ENCODE assay signal across 33 cellular contexts in genomic region chr5:94967525-94967924, GRCh38.
DNase-seq lines count a peak whose midpoint lies in the region; ATAC-seq, FAIRE-seq and TF ChIP-seq lines count a peak whose summit lies in the region.
"Had no signal": no experiment of that assay in that cellular context is flagged by ENCODE, and none has a peak within 500 bp of the region (broad histone marks: within the 10 kb centered on the region; RNA-seq: fewer than 3 reads in every experiment).

No MANE protein-coding gene starts in this region.

- intact Hi-C loops in HepG2 (cut with micrococcal nuclease; ENCODE audit: unreplicated experiment), result loop anchor here (10.0 kb wide), 1 partner anchor 877 kb away; no protein-coding TSS in a partner anchor
- intact Hi-C loops in right lobe of liver (cut with DNase I), result no loop called here
- intact Hi-C loops in IMR-90 (cut with micrococcal nuclease), result loop anchor here (10.0 kb wide), 1 partner anchor 487 kb away; no protein-coding TSS in a partner anchor

- no peak overlapping the region for H2BK20ac ChIP-seq in IMR-90 (ENCODE audit: low read depth, low read length)

- H3K4me3 ChIP-seq in HepG2 (replicated peaks in 1 of 3; ENCODE audit: insufficient read depth in 1 of 3, low read depth in 2 of 3, low read length in 3 of 3) (no peak overlapping the region), right lobe of liver (no peak overlapping the region), IMR-90 (ENCODE audit: insufficient read depth, low read depth, low read length) (no peak overlapping the region), Karpas-422 (ENCODE audit: low read length) (no peak overlapping the region)
- H3K4me3 ChIP-seq: A549; BLaER1; BLaER1 treated with 17β-estradiol and CSF1 and Interleukin-3, amounts not matched to agents 10 nM and 100 nM had no signal

- TF ChIP-seq POLR2A in HepG2 (IDR thresholded peaks at IDR 0.05; ENCODE audit: insufficient read depth in 1 of 2, low read depth in 2 of 2, low read length in 2 of 2) (no peak), right lobe of liver (IDR thresholded peaks at IDR 0.05) (no peak), IMR-90 (IDR thresholded peaks at IDR 0.05; ENCODE audit: low read depth, low read length) (no peak)

- no peak overlapping the region for H2BK120ac ChIP-seq in IMR-90 (ENCODE audit: low read depth, low read length)

- TF ChIP-seq CTCF in HepG2 (CRISPR knock-in tag; IDR thresholded peaks at IDR 0.05) (no peak), right lobe of liver (IDR thresholded peaks at IDR 0.05) (no peak), IMR-90 (conservative IDR thresholded peaks at IDR 0.05; ENCODE audit: low read depth, low read length) (no peak)

- H3K4me2 ChIP-seq in HepG2 (ENCODE audit: low read depth, low read length) (no peak overlapping the region), IMR-90 (ENCODE audit: low read depth, low read length) (no peak overlapping the region), Karpas-422 (ENCODE audit: low read depth, low read length, poor library complexity, severe bottlenecking) (no peak overlapping the region)
- H3K4me2 ChIP-seq: A549; BLaER1; BLaER1 treated with 17β-estradiol and CSF1 and Interleukin-3, amounts not matched to agents 10 nM and 100 nM had no signal

- H4K20me1 ChIP-seq in HepG2 (ENCODE audit: insufficient read depth, low read length), result no peaks in the 10 kb centered on the region
- H4K20me1 ChIP-seq in IMR-90 (ENCODE audit: insufficient read depth, low read length), result no peaks in the 10 kb centered on the region
- no peaks in the 10 kb centered on the region for H4K20me1 ChIP-seq in Karpas-422 (ENCODE audit: insufficient read depth, low read depth, low read length)
- H4K20me1 ChIP-seq: BLaER1 had no signal

- no peak for ATAC-seq in HepG2
- no peak for ATAC-seq in right lobe of liver
- ATAC-seq in IMR-90 (ENCODE audit: low read depth), result no peak
- ATAC-seq in GM18909 (IDR thresholded peaks at IDR 0.05; ENCODE audit: poor library complexity, unreplicated experiment), result no peak
- ATAC-seq: A549; CD8-positive, alpha-beta T cell had no signal

- H2AFZ ChIP-seq in HepG2 (ENCODE audit: low read length) (no peak overlapping the region), IMR-90 (replicated peaks; ENCODE audit: low read length, poor library complexity) (no peak overlapping the region), Karpas-422 (ENCODE audit: low read length) (no peak overlapping the region)

- TF ChIP-seq RAD21 in HepG2 (CRISPR knock-in tag; IDR thresholded peaks at IDR 0.05), result no peak
- no peak for TF ChIP-seq RAD21 in IMR-90 (IDR thresholded peaks at IDR 0.05; ENCODE audit: low read length)

- H3K27ac ChIP-seq in HepG2 (ENCODE audit: extremely low read length, insufficient read depth, low read length), result no peak overlapping the region
- H3K27ac ChIP-seq in right lobe of liver, result no peak overlapping the region
- H3K27ac ChIP-seq in IMR-90 (ENCODE audit: insufficient read depth, low read length), result no peak overlapping the region
- no peak overlapping the region for H3K27ac ChIP-seq in Karpas-422 (ENCODE audit: low read length)
- H3K27ac ChIP-seq: 22Rv1; A549; BLaER1; BLaER1 treated with 17β-estradiol and CSF1 and Interleukin-3, amounts not matched to agents 10 nM and 100 nM; C4-2B had no signal

- no peaks in the 10 kb centered on the region for H3K79me1 ChIP-seq in IMR-90 (ENCODE audit: low read depth in 1 of 2, low read length in 2 of 2)

- no peaks in the 10 kb centered on the region for H3K9me3 ChIP-seq in HepG2 (ENCODE audit: low read length)
- H3K9me3 ChIP-seq in right lobe of liver, result no peaks in the 10 kb centered on the region
- no peaks in the 10 kb centered on the region for H3K9me3 ChIP-seq in IMR-90 (ENCODE audit: control insufficient read depth, insufficient read depth, low read length)
- H3K9me3 ChIP-seq in Karpas-422 (ENCODE audit: low read length), result no peaks in the 10 kb centered on the region
- H3K9me3 ChIP-seq: A549, BE2C, BLaER1, Caco-2 had no signal

- H2AK5ac ChIP-seq in IMR-90 (ENCODE audit: low read depth, low read length), result no peak overlapping the region

- H2BK15ac ChIP-seq in IMR-90 (ENCODE audit: low read depth, low read length), result no peak overlapping the region

- dilution Hi-C loops in IMR-90 (cut with HindIII; ENCODE audit: low sequenced_read_pairs, unreplicated experiment), result no loop called here

- no peak overlapping the region for H2AK9ac ChIP-seq in IMR-90 (replicated peaks; ENCODE audit: low read depth, low read length, poor library complexity)

- no peak overlapping the region for H3K56ac ChIP-seq in IMR-90 (ENCODE audit: extremely low read depth, insufficient read depth, low read length)

- 43% methylated on average over 6 of the region's 6 CpGs for WGBS in HepG2 (ENCODE audit: low lambda C conversion rate)
- WGBS in right lobe of liver (ENCODE audit: insufficient coverage, low coverage, low lambda C conversion rate, missing lambda C conversion rate), result 46% methylated on average over 6 of the region's 6 CpGs
- no CpG with 5 or more reads among the region's 6 CpGs for WGBS in IMR-90 (ENCODE audit: extremely low coverage in 2 of 2, insufficient read length in 1 of 2), 2 experiments

- H3K4ac ChIP-seq in IMR-90 (ENCODE audit: low read depth, low read length), result no peak overlapping the region

- H3K23ac ChIP-seq in IMR-90 (ENCODE audit: low read depth, low read length), result no peak overlapping the region

- H3K9ac ChIP-seq in HepG2 (ENCODE audit: insufficient read depth, low read depth, low read length) (no peak overlapping the region), IMR-90 (ENCODE audit: low read depth, low read length) (no peak overlapping the region), Karpas-422 (ENCODE audit: low read length) (no peak overlapping the region)
- H3K9ac ChIP-seq: BLaER1; BLaER1 treated with 17β-estradiol and CSF1 and Interleukin-3, amounts not matched to agents 10 nM and 100 nM had no signal

- FAIRE-seq in HepG2 (lab: Jason Lieb, UNC), result no peak
- FAIRE-seq: A204.1, A549, D721Med had no signal

- no peak overlapping the region for H4K91ac ChIP-seq in IMR-90 (ENCODE audit: insufficient read depth, low read depth, low read length)

- no peak overlapping the region for H4K8ac ChIP-seq in IMR-90 (ENCODE audit: low read depth in 2 of 2, low read length in 2 of 2)

- no peak overlapping the region for H2BK5ac ChIP-seq in IMR-90 (ENCODE audit: low read depth, low read length, poor library complexity, severe bottlenecking)

- no peak for TF ChIP-seq EP300 in HepG2 (IDR thresholded peaks at IDR 0.05; ENCODE audit: low read depth in 2 of 2, low read length in 2 of 2)
- TF ChIP-seq EP300 in HepG2 (CRISPR knock-in tag; IDR thresholded peaks at IDR 0.05; ENCODE audit: borderline replicate concordance), result no peak

- POLR2A ChIA-PET in HepG2 (lab: Yijun Ruan, JAX), result no interaction called here
- POLR2A ChIA-PET in IMR-90 (lab: Charles Lee; ENCODE audit: unreplicated experiment), result no interaction called here
- POLR2A ChIA-PET in HEK293T (lab: Yijun Ruan, JAX), result no interaction called here

- no TSS peak for BruUV-seq in HepG2 (replicated peaks; lab: Mats Ljungman, UMichigan)
- no TSS peak for BruUV-seq in IMR-90 (replicated peaks; lab: Mats Ljungman, UMichigan)

- H3K36me3 ChIP-seq in HepG2 (replicated peaks in 1 of 2; ENCODE audit: control insufficient read depth in 1 of 2, insufficient read depth in 2 of 2, low read length in 2 of 2) (no peaks in the 10 kb centered on the region), right lobe of liver (no peaks in the 10 kb centered on the region), IMR-90 (ENCODE audit: control insufficient read depth, insufficient read depth, low read length) (no peaks in the 10 kb centered on the region), Karpas-422 (ENCODE audit: insufficient read depth, low read length) (no peaks in the 10 kb centered on the region)
- H3K36me3 ChIP-seq: BE2C, BLaER1 had no signal

- no peaks in the 10 kb centered on the region for H3K79me2 ChIP-seq in HepG2 (ENCODE audit: insufficient read depth, low read length)
- no peaks in the 10 kb centered on the region for H3K79me2 ChIP-seq in Karpas-422 (ENCODE audit: low read length)

- no peak overlapping the region for H3K18ac ChIP-seq in IMR-90 (ENCODE audit: low read depth, low read length)

- H3K9me1 ChIP-seq in IMR-90 (ENCODE audit: insufficient read depth, low read length), result no peaks in the 10 kb centered on the region

- no peak for DNase-seq in HepG2 (ENCODE audit: low spot score)
- no peak for DNase-seq in right lobe of liver
- no peak for DNase-seq in IMR-90
- peak; percentile 37 for DNase-seq in Karpas-422
- no peak for DNase-seq in HEK293T (ENCODE audit: extremely low spot score)
- DNase-seq: 8988T; ACHN; AML-193; BE2C; C1 segment of cervical spinal cord; Caco-2; Calu3; CD4-positive, alpha-beta memory T cell; CD4-positive, alpha-beta T cell; CD4-positive, CD25-positive, alpha-beta regulatory T cell; CD8-positive, alpha-beta memory T cell; CD8-positive, alpha-beta T cell; COR-L47; DMS 273 treated with DMSO at 0.1 percent for 48 hours; DMS153; DMS53; DMS79; DMS79 treated with DMSO at 0.1 percent for 48 hours; DND-41; EL had no signal

- H3K27me3 ChIP-seq in HepG2 (ENCODE audit: control insufficient read depth in 1 of 2, insufficient read depth in 2 of 2, low read length in 2 of 2), result no peaks in the 10 kb centered on the region
- H3K27me3 ChIP-seq in right lobe of liver, result no peaks in the 10 kb centered on the region
- H3K27me3 ChIP-seq in IMR-90 (ENCODE audit: control insufficient read depth, insufficient read depth, low read length), result no peaks in the 10 kb centered on the region
- H3K27me3 ChIP-seq in Karpas-422 (ENCODE audit: low read length), result no peaks in the 10 kb centered on the region
- H3K27me3 ChIP-seq: BE2C; BLaER1; BLaER1 treated with 17β-estradiol and CSF1 and Interleukin-3, amounts not matched to agents 10 nM and 100 nM had no signal

- CTCF ChIA-PET in HepG2 (lab: Yijun Ruan, JAX; ENCODE audit: low intra/inter-chr PET ratio, low total read pairs), result no interaction called here
- CTCF ChIA-PET in IMR-90 (lab: Yijun Ruan, JAX), result interaction anchor here (0.7 to 1.4 kb wide), 2 partner anchors 12 to 362 kb away, joined by 3 to 4 read pairs; no protein-coding TSS in a partner anchor
- CTCF ChIA-PET in HEK293T (lab: Yijun Ruan, JAX), result interaction anchor here (1.0 to 1.1 kb wide), 2 partner anchors 86 to 301 kb away, joined by 3 read pairs; no protein-coding TSS in a partner anchor

- no peak overlapping the region for H3K14ac ChIP-seq in IMR-90 (replicated peaks; ENCODE audit: low read depth, low read length)

- H3K9me2 ChIP-seq in Karpas-422 (replicated peaks; ENCODE audit: insufficient read depth, low read length), result no peaks in the 10 kb centered on the region

- no peak overlapping the region for H4K5ac ChIP-seq in IMR-90 (ENCODE audit: low read depth, low read length)

- H3K4me1 ChIP-seq in HepG2 (ENCODE audit: insufficient read depth, low read length) (no peaks in the 10 kb centered on the region), right lobe of liver (peaks cover 0 to 2% (median 0%) of the 10 kb centered on the region in 4 donors), IMR-90 (ENCODE audit: control insufficient read depth, insufficient read depth, low read length) (no peaks in the 10 kb centered on the region), Karpas-422 (ENCODE audit: low read length) (no peaks in the 10 kb centered on the region)
- H3K4me1 ChIP-seq: A549, BE2C, BLaER1, Caco-2 had no signal

- in situ Hi-C loops in HepG2 (cut with HindIII; ENCODE audit: extremely low pct_ligation_motif_present, low pct_unique_long_range_greater_than_20kb) (loop anchor here (5.0 kb wide), 1 partner anchor 295 kb away; no protein-coding TSS in a partner anchor), IMR-90 (cut with MboI; ENCODE audit: low sequenced_read_pairs) (loop anchor here (5.0 kb wide), 1 partner anchor 295 kb away; no protein-coding TSS in a partner anchor)

Comparison
In these comparisons a context has a peak if more than half of its experiments do, and no peak if none do; other contexts are left out.
1. intact Hi-C loops: an anchor here in HepG2 (10.0 kb wide) and IMR-90 (10.0 kb wide); none called in right lobe of liver.